8 cellular contexts compared by ENCODE assay signal in genomic region chr11:101914349-101914736, GRCh38. TPM values are rescaled to one million over a fixed set of nuclear protein-coding genes. Genes with fewer than 3 reads are reported as not detected.
DNase-seq lines count a peak whose midpoint lies in the region; FAIRE-seq and TF ChIP-seq lines count a peak whose summit lies in the region.

No MANE protein-coding gene starts in this region.

- H3K4me2 ChIP-seq in OCI-LY3 (ENCODE audit: low read length) (peak overlapping the region; percentile 64), endothelial cell of umbilical vein (ENCODE audit: insufficient read depth, low read length) (peak overlapping the region; percentile 90)

- H3K4me3 ChIP-seq in Caco-2 (ENCODE audit: low read depth, low read length), result peak overlapping the region; percentile 66
- H3K4me3 ChIP-seq in OCI-LY3 (ENCODE audit: low read length), result peak overlapping the region; percentile 78
- H3K4me3 ChIP-seq in endothelial cell of umbilical vein (replicated peaks in 1 of 3; ENCODE audit: insufficient read depth in 1 of 3, low read depth in 1 of 3, low read length in 3 of 3), result peak overlapping the region; percentile 13 to 81 (median 73)

- H3K79me2 ChIP-seq in OCI-LY3 (ENCODE audit: low read length) (no peaks in the 10 kb centered on the region), endothelial cell of umbilical vein (ENCODE audit: control insufficient read depth, insufficient read depth, low read length) (peaks cover 2% of the 10 kb centered on the region)

- H3K27me3 Mint-ChIP-seq in Caco-2 (ENCODE audit: insufficient read depth, unreplicated experiment) (no peaks in the 10 kb centered on the region), neural crest cell (ENCODE audit: low read depth) (no peaks in the 10 kb centered on the region)

- H3K4me1 ChIP-seq in Caco-2, result peaks cover 31% of the 10 kb centered on the region
- H3K4me1 ChIP-seq in OCI-LY3 (ENCODE audit: low read length), result peaks cover 7% of the 10 kb centered on the region; the same call in 1 of the 2 replicates
- H3K4me1 ChIP-seq in endothelial cell of umbilical vein (ENCODE audit: control insufficient read depth, extremely low read depth, insufficient read depth, low read length), result peaks cover 42% of the 10 kb centered on the region

- no peak overlapping the region for H3K9ac ChIP-seq in OCI-LY3 (ENCODE audit: low read length)
- H3K9ac ChIP-seq in endothelial cell of umbilical vein (replicated peaks; ENCODE audit: extremely low read depth, insufficient read depth, low read length), result peak overlapping the region; percentile 89

- H3K27ac Mint-ChIP-seq in Caco-2 (ENCODE audit: unreplicated experiment) (peak overlapping the region; percentile 94), neural crest cell (ENCODE audit: unreplicated experiment) (peak overlapping the region; percentile 64)

- FAIRE-seq in endothelial cell of umbilical vein (lab: Jason Lieb, UNC) (no peak), GM12892 (lab: Jason Lieb, UNC) (no peak)

- H4K20me1 ChIP-seq in OCI-LY3 (ENCODE audit: insufficient read depth, low read length) (no peaks in the 10 kb centered on the region), endothelial cell of umbilical vein (replicated peaks; ENCODE audit: control insufficient read depth, extremely low read depth, insufficient read depth, low read length) (no peaks in the 10 kb centered on the region)

- H3K4me1 Mint-ChIP-seq in Caco-2 (ENCODE audit: low read depth, unreplicated experiment) (peaks cover 41% of the 10 kb centered on the region), neural crest cell (peaks cover 29% of the 10 kb centered on the region)

- H2AFZ ChIP-seq in OCI-LY3 (ENCODE audit: low read depth, low read length), result peak overlapping the region; percentile 46; the same call in 1 of the 2 replicates
- H2AFZ ChIP-seq in endothelial cell of umbilical vein (ENCODE audit: low read depth, low read length), result peak overlapping the region; percentile 2

- DNase-seq in Caco-2, result no peak
- DNase-seq in endothelial cell of umbilical vein (ENCODE audit: low read depth, low spot score), result no peak
- DNase-seq in neural crest cell (ENCODE audit: low read depth, low spot score), result no peak
- no peak for DNase-seq in GM12892 (ENCODE audit: insufficient read length)
- DNase-seq in stimulated activated CD4-positive, alpha-beta T cell treated with anti-CD3 and anti-CD28 coated beads, Interleukin-2, amount 100 ng/mL, for 48 hours, result no peak
- DNase-seq in NCI-H2227 (lab: John Stamatoyannopoulos, UW; ENCODE audit: unreplicated experiment), result no peak
- no peak for DNase-seq in cortex of kidney (lab: John Stamatoyannopoulos, UW)

- no peaks in the 10 kb centered on the region for H3K9me3 ChIP-seq in Caco-2
- H3K9me3 ChIP-seq in OCI-LY3 (ENCODE audit: insufficient read depth, low read length), result no peaks in the 10 kb centered on the region
- H3K9me3 ChIP-seq in endothelial cell of umbilical vein (replicated peaks; ENCODE audit: control insufficient read depth, insufficient read depth, low read length), result no peaks in the 10 kb centered on the region

- H3K36me3 ChIP-seq in Caco-2 (ENCODE audit: control insufficient read depth, insufficient read depth, low read length), result no peaks in the 10 kb centered on the region
- no peaks in the 10 kb centered on the region for H3K36me3 ChIP-seq in OCI-LY3 (replicated peaks; ENCODE audit: low read depth, low read length)
- H3K36me3 ChIP-seq in endothelial cell of umbilical vein (ENCODE audit: control insufficient read depth in 2 of 2, extremely low read depth in 1 of 2, insufficient read depth in 2 of 2, low read length in 2 of 2), result no peaks in the 10 kb centered on the region

- TF ChIP-seq CTCF in Caco-2 (IDR thresholded peaks at IDR 0.05; ENCODE audit: insufficient read depth in 1 of 2, low read depth in 1 of 2, low read length in 1 of 2, severe bottlenecking in 1 of 2, unreplicated experiment in 1 of 2), result no peak
- no peak for TF ChIP-seq CTCF in OCI-LY3 (IDR thresholded peaks at IDR 0.05; ENCODE audit: low read depth, low read length)
- no peak for TF ChIP-seq CTCF in endothelial cell of umbilical vein (IDR thresholded peaks at IDR 0.05; ENCODE audit: extremely low read depth in 1 of 2, insufficient read depth in 1 of 2, low read depth in 1 of 2, low read length in 2 of 2)
- TF ChIP-seq CTCF in neural crest cell (conservative IDR thresholded peaks at IDR 0.05), result no peak

- BruUV-seq in Caco-2 (replicated peaks; lab: Mats Ljungman, UMichigan), result no TSS peak
- TSS peak; percentile 87 for BruUV-seq in endothelial cell of umbilical vein (replicated peaks; lab: Mats Ljungman, UMichigan)

- H3K36me3 Mint-ChIP-seq in Caco-2 (ENCODE audit: insufficient read depth, unreplicated experiment) (peaks cover 10% of the 10 kb centered on the region), neural crest cell (ENCODE audit: low read depth) (no peaks in the 10 kb centered on the region)

- dilution Hi-C loops in endothelial cell of umbilical vein (cut with MboI; ENCODE audit: extremely low pct_ligation_motif_present, low sequenced_read_pairs), result no loop called here

- no peaks in the 10 kb centered on the region for H3K9me3 Mint-ChIP-seq in Caco-2 (ENCODE audit: unreplicated experiment)
- no peaks in the 10 kb centered on the region for H3K9me3 Mint-ChIP-seq in neural crest cell

- CTCF ChIA-PET in Caco-2 (lab: Charles Lee) (interaction anchor here (0.6 to 2.1 kb wide), 21 partner anchors 15 to 485 kb away, joined by 3 to 85 read pairs (median 4); no protein-coding TSS in a partner anchor), endothelial cell of umbilical vein (lab: Charles Lee) (interaction anchor here (0.6 to 4.5 kb wide), 14 partner anchors 8 to 96 kb away, joined by 3 to 51 read pairs (median 3); no protein-coding TSS in a partner anchor)

- POLR2A ChIA-PET in Caco-2 (lab: Charles Lee) (interaction anchor here (1.0 to 1.2 kb wide), 3 partner anchors 48 to 93 kb away, joined by 3 to 17 read pairs (median 12); no protein-coding TSS in a partner anchor), endothelial cell of umbilical vein (lab: Charles Lee) (interaction anchor here (1.1 kb wide), 1 partner anchor 51 kb away, joined by 7 read pairs; no protein-coding TSS in a partner anchor)

- intact Hi-C loops in Caco-2 (cut with micrococcal nuclease; ENCODE audit: unreplicated experiment), result loop anchor here (2.0 to 5.0 kb wide), 5 partner anchors 20 to 753 kb away; partner anchors contain the start of gene YAP1
- intact Hi-C loops in endothelial cell of umbilical vein (cut with micrococcal nuclease), result loop anchor here (1.0 to 10.0 kb wide), 4 partner anchors 264 to 1713 kb away; no protein-coding TSS in a partner anchor

- H3K27me3 ChIP-seq in Caco-2 (replicated peaks; ENCODE audit: control insufficient read depth, insufficient read depth, low read length) (no peaks in the 10 kb centered on the region), OCI-LY3 (ENCODE audit: low read depth, low read length) (no peaks in the 10 kb centered on the region), endothelial cell of umbilical vein (ENCODE audit: control insufficient read depth in 2 of 2, insufficient read depth in 2 of 2, low read length in 2 of 2) (no peaks in the 10 kb centered on the region)

- no peaks in the 10 kb centered on the region for H3K9me1 ChIP-seq in endothelial cell of umbilical vein (replicated peaks; ENCODE audit: control insufficient read depth, extremely low read depth, insufficient read depth, low read length)

- TF ChIP-seq POLR2A in endothelial cell of umbilical vein (IDR thresholded peaks at IDR 0.05; ENCODE audit: low read depth, low read length) (no peak), GM12892 (IDR thresholded peaks at IDR 0.05; ENCODE audit: low read depth, low read length) (no peak)

- peak overlapping the region; percentile 92 for H3K4me3 Mint-ChIP-seq in Caco-2 (ENCODE audit: unreplicated experiment)
- H3K4me3 Mint-ChIP-seq in neural crest cell, result peak overlapping the region; percentile 94

- H3K27ac ChIP-seq in OCI-LY3 (ENCODE audit: low read length) (no peak overlapping the region), endothelial cell of umbilical vein (ENCODE audit: insufficient read depth, low read depth, low read length) (peak overlapping the region; percentile 100)

TF ChIP-seq in endothelial cell of umbilical vein, 7 proteins besides CTCF, POLR2A, EP300 and RAD21 (continues in another document):
- TF ChIP-seq JUN (IDR thresholded peaks at IDR 0.05; ENCODE audit: borderline replicate concordance, insufficient read depth, insufficient read length, low read depth) (no peak), FOS (IDR thresholded peaks at IDR 0.05; ENCODE audit: borderline replicate concordance, insufficient read depth, low read length) (no peak), GATA2 (IDR thresholded peaks at IDR 0.05; ENCODE audit: insufficient read depth, insufficient read length, low read depth, low read length) (no peak), EZH2 (IDR thresholded peaks at IDR 0.05; ENCODE audit: borderline replicate concordance, low read depth, low read length, severe bottlenecking) (no peak), MAX (IDR thresholded peaks at IDR 0.05; ENCODE audit: insufficient read depth, insufficient read length) (no peak)

RNA-seq across cellular contexts. Expression of gene CEP126, which starts 0.5 kb away (rescaled TPM):
- 4.3 and 4.6 TPM in 2 replicates for total RNA-seq in Caco-2 (2022)
- 5.8 and 9.1 TPM in 2 replicates for total RNA-seq in endothelial cell of umbilical vein
- 2.9 and 3.6 TPM in 2 replicates for polyA plus RNA-seq in endothelial cell of umbilical vein
- 3.9 and 4.1 TPM in 2 replicates for polyA plus RNA-seq in endothelial cell of umbilical vein (2011; cell fraction: cytosol; rRNA removed)
- polyA plus RNA-seq in endothelial cell of umbilical vein (2011; cell fraction: nucleus; rRNA removed), result 14.9 and 16.2 TPM in 2 replicates
- 10.6 and 13.2 TPM in 2 replicates for polyA plus RNA-seq in endothelial cell of umbilical vein (2012)
- polyA minus RNA-seq in endothelial cell of umbilical vein, result 7.5 and 12.3 TPM in 2 replicates
- 1.4 TPM for polyA minus RNA-seq in endothelial cell of umbilical vein (2011; cell fraction: cytosol; rRNA and poly(A)+ RNA removed)
- 16.2 and 24.7 TPM in 2 replicates for polyA minus RNA-seq in endothelial cell of umbilical vein (2011; cell fraction: nucleus; rRNA and poly(A)+ RNA removed)
- total RNA-seq in neural crest cell, result 2.1 and 2.4 TPM in 2 replicates
- polyA plus RNA-seq in GM12892 (2012; ENCODE audit: missing spikeins), result not detected

RNA-seq across cellular contexts. Expression of gene ANGPTL5, which starts 2.0 kb away (rescaled TPM):
- total RNA-seq in Caco-2 (2022) (not detected in 2 replicates), endothelial cell of umbilical vein (not detected in 2 replicates), neural crest cell (not detected in 2 replicates)
- polyA plus RNA-seq in endothelial cell of umbilical vein, result 0.03 and 0.12 TPM in 2 replicates
- 0.12 and 0.18 TPM in 2 replicates for polyA plus RNA-seq in endothelial cell of umbilical vein (2011; cell fraction: cytosol; rRNA removed)
- 0.07 and 0.22 TPM in 2 replicates for polyA plus RNA-seq in endothelial cell of umbilical vein (2011; cell fraction: nucleus; rRNA removed)
- 0.07 and 0.14 TPM in 2 replicates for polyA plus RNA-seq in endothelial cell of umbilical vein (2012)
- not detected in 2 replicates for polyA minus RNA-seq in endothelial cell of umbilical vein
- not detected for polyA minus RNA-seq in endothelial cell of umbilical vein (2011; cell fraction: cytosol; rRNA and poly(A)+ RNA removed)
- polyA minus RNA-seq in endothelial cell of umbilical vein (2011; cell fraction: nucleus; rRNA and poly(A)+ RNA removed), result not detected in 2 replicates
- polyA plus RNA-seq in GM12892 (2012; ENCODE audit: missing spikeins), result not detected
